ENCODE assay signal across 24 cellular contexts in the genomic region with DNA sequence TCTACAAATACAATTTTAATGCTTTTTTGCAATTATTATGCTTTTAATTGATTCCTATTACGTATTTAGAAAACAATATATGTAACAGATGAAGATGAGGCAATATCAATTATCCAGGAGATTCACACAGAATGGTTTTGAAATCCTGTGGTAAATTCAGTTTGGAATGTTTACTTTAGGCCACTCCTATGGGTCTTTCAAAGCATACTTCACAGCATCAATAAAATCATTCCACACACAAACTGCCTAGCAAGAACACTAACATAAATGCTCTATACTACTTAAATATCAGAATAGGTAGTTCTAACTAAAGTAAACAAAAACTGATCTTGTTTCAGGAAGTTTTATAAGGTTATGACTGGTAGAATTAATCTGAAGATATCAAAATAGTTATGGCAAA.
DNase-seq lines count a peak whose midpoint lies in the region; ATAC-seq, FAIRE-seq and TF ChIP-seq lines count a peak whose summit lies in the region.
"Had no signal": no experiment of that assay in that cellular context is flagged by ENCODE, and none has a peak within 500 bp of the region (broad histone marks: within the 10 kb centered on the region; RNA-seq: fewer than 3 reads in every experiment).

No MANE protein-coding gene starts in this region.

- no peaks in the 10 kb centered on the region for H3K79me2 ChIP-seq in fibroblast of lung (ENCODE audit: control insufficient read depth, insufficient read depth, low read length)

- 10% methylated on average over 1 of the region's 1 CpG for WGBS in A549 (ENCODE audit: missing lambda C conversion rate)

- TF ChIP-seq POLR2A in A549 (IDR thresholded peaks at IDR 0.05; ENCODE audit: low read length) = no peak

- no peaks in the 10 kb centered on the region for H3K36me3 ChIP-seq in fibroblast of lung (ENCODE audit: control insufficient read depth, insufficient read depth, low read length)
- no peaks in the 10 kb centered on the region for H3K36me3 ChIP-seq in brain microvascular endothelial cell (replicated peaks)
- H3K36me3 ChIP-seq: HAP-1, left lung, pancreas, right atrium auricular region, stomach, tibial nerve had no signal

- POLR2A ChIA-PET in A549 (lab: Yijun Ruan, JAX) = no interaction called here

- no peak for TF ChIP-seq CTCF in A549 (IDR thresholded peaks at IDR 0.05)
- no peak for TF ChIP-seq CTCF in fibroblast of lung (conservative IDR thresholded peaks at IDR 0.05 in 1 of 2, IDR thresholded peaks at IDR 0.05 in 1 of 2; ENCODE audit: low read depth in 1 of 2, low read length in 2 of 2)
- no peak for TF ChIP-seq CTCF in brain microvascular endothelial cell (IDR thresholded peaks at IDR 0.05; ENCODE audit: low read depth, low read length, missing control alignments)

- FAIRE-seq in A549 (lab: Jason Lieb, UNC) = no peak
- FAIRE-seq: astrocyte had no signal

- CTCF ChIA-PET in A549 (lab: Yijun Ruan, JAX) = no interaction called here

- H2AFZ ChIP-seq in fibroblast of lung (ENCODE audit: low read length) = no peak overlapping the region

- in situ Hi-C loops in brain microvascular endothelial cell (cut with HindIII; ENCODE audit: low pct_ligation_motif_present, low sequenced_read_pairs) = no loop called here

- DNase-seq in A549 (ENCODE audit: low read depth in 1 of 2, low spot score in 1 of 2) (peak in 1 of 2 experiments; percentile 36), GM04503 (ENCODE audit: low read depth) (peak; percentile 22), RPMI7951 (ENCODE audit: low read depth) (peak; percentile 2), fibroblast of lung (ENCODE audit: low read depth in 2 of 2) (peak; percentile 7 to 11), UCSD-AML1 (lab: John Stamatoyannopoulos, UW; ENCODE audit: unreplicated experiment) (no peak), brain microvascular endothelial cell (no peak)
- DNase-seq in stimulated activated CD4-positive, alpha-beta T cell treated with anti-CD3 and anti-CD28 coated beads, Interleukin-2, amount 100 ng/mL, for 48 hours = no peak
- DNase-seq: ACHN; activated CD4-positive, alpha-beta T cell treated with anti-CD3 and anti-CD28 coated beads for 48 hours; cerebellar nuclear complex; effector CD8-positive, alpha-beta T cell; left lung; NCI-H510A treated with DMSO at 0.1 percent for 48 hours; nephron progenitor cell; NK-92 treated with Interleukin-12 subunit alpha and Interleukin-12 subunit beta, amount 100 ng/mL, for 24 hours; pancreas; stomach; T-helper 17 cell had no signal

- TF ChIP-seq EP300 in A549 (IDR thresholded peaks at IDR 0.05) = no peak

- H3K4me3 ChIP-seq in A549 = no peak overlapping the region
- H3K4me3 ChIP-seq in fibroblast of lung (replicated peaks in 1 of 4; ENCODE audit: control extremely low read depth in 1 of 4, insufficient read depth in 1 of 4, low read depth in 3 of 4, low read length in 4 of 4) = no peak overlapping the region
- H3K4me3 ChIP-seq in brain microvascular endothelial cell (ENCODE audit: low read depth, low read length) = no peak overlapping the region
- H3K4me3 ChIP-seq: HAP-1, left lung, pancreas, right atrium auricular region, stomach, tibial nerve had no signal

- no peaks in the 10 kb centered on the region for H3K9me3 ChIP-seq in A549
- no peaks in the 10 kb centered on the region for H3K9me3 ChIP-seq in fibroblast of lung (ENCODE audit: control insufficient read depth, insufficient read depth, low read depth, low read length)
- H3K9me3 ChIP-seq: HAP-1 had no signal

- no peaks in the 10 kb centered on the region for H3K27me3 ChIP-seq in fibroblast of lung (ENCODE audit: control insufficient read depth, insufficient read depth, low read length)
- H3K27me3 ChIP-seq in brain microvascular endothelial cell (replicated peaks) = no peaks in the 10 kb centered on the region
- H3K27me3 ChIP-seq: left lung, pancreas, right atrium auricular region, stomach, tibial nerve had no signal

- H3K27ac ChIP-seq in A549 (no peak overlapping the region), fibroblast of lung (ENCODE audit: insufficient read depth, low read length) (no peak overlapping the region), brain microvascular endothelial cell (no peak overlapping the region)
- H3K27ac ChIP-seq: left lung, pancreas, right atrium auricular region, stomach, tibial nerve had no signal

- H3K4me1 ChIP-seq in A549 (no peaks in the 10 kb centered on the region), fibroblast of lung (ENCODE audit: control insufficient read depth, extremely low read depth, insufficient read depth, low read length) (no peaks in the 10 kb centered on the region)
- H3K4me1 ChIP-seq: HAP-1, left lung, pancreas, right atrium auricular region, stomach, tibial nerve had no signal

- no peaks in the 10 kb centered on the region for H4K20me1 ChIP-seq in fibroblast of lung (ENCODE audit: control insufficient read depth, extremely low read depth, insufficient read depth, low read length)

- ATAC-seq in A549 (no peak), HG02678 (IDR thresholded peaks at IDR 0.05; ENCODE audit: unreplicated experiment) (no peak)
- ATAC-seq: left lung, Panc1, pancreas, T-helper 17 cell had no signal

- TF ChIP-seq RAD21 in A549 (conservative IDR thresholded peaks at IDR 0.05 in 1 of 2, IDR thresholded peaks at IDR 0.05 in 1 of 2) = no peak

- no peak overlapping the region for H3K9ac ChIP-seq in fibroblast of lung (ENCODE audit: insufficient read depth, low read length)

- 0 out of 3 replicates have a peak overlapping the region, but pooled peaks have one; percentile 14 for H3K4me2 ChIP-seq in A549
- no peak overlapping the region for H3K4me2 ChIP-seq in fibroblast of lung (ENCODE audit: extremely low read depth, insufficient read depth, low read length)

TF ChIP-seq in A549, 52 proteins besides CTCF, POLR2A, EP300 and RAD21:
- TF ChIP-seq FOXS1 (CRISPR knock-in tag; IDR thresholded peaks at IDR 0.05) = no peak
- no peak for TF ChIP-seq HOXB13 (CRISPR knock-in tag; IDR thresholded peaks at IDR 0.05; ENCODE audit: low read depth)
- TF ChIP-seq ZSCAN20 (CRISPR knock-in tag; IDR thresholded peaks at IDR 0.05) = no peak
- no peak for TF ChIP-seq HOXA7 (CRISPR knock-in tag; IDR thresholded peaks at IDR 0.05)
- TF ChIP-seq POLR2AphosphoS2 (conservative IDR thresholded peaks at IDR 0.05; ENCODE audit: low read length) = no peak
- no peak for TF ChIP-seq TFCP2L1 (CRISPR knock-in tag; IDR thresholded peaks at IDR 0.05)
- TF ChIP-seq CHD4 (IDR thresholded peaks at IDR 0.05; ENCODE audit: borderline replicate concordance) = no peak

Comparison
In these comparisons a context has a peak if more than half of its experiments do, and no peak if none do; other contexts are left out.
1. DNase-seq: peak in GM04503 (single experiment), RPMI7951 (single experiment) and fibroblast of lung (2 of 2); none in stimulated activated CD4-positive, alpha-beta T cell treated with anti-CD3 and anti-CD28 coated beads, Interleukin-2, amount 100 ng/mL, for 48 hours (0 of 2), UCSD-AML1 (single experiment) and brain microvascular endothelial cell (single experiment).